Comparison of ENCODE assay signal across 34 cellular contexts in the genomic region with DNA sequence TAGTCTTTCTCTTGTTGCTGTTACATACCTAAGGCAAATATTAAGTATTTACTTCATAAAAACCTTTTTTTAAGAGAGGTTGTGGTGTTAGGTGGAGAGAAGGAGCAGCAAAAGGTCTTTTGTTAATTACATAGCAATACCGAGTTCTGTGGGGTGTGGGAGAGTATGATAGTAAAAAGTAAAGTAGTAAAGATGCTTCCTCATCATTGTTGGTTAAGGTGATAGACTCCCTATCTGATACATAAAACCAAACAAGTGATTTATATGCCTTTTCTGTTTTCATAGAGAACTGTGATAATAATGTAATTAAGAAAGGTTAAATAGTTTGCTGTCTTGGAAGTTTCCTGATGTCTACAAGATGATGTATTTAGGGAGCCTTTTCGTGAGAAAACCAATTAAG.
DNase-seq lines count a peak whose midpoint lies in the region; ATAC-seq, FAIRE-seq and TF ChIP-seq lines count a peak whose summit lies in the region.
"Had no signal": no experiment of that assay in that cellular context is flagged by ENCODE, and none has a peak within 500 bp of the region (broad histone marks: within the 10 kb centered on the region; RNA-seq: fewer than 3 reads in every experiment).

No MANE protein-coding gene starts in this region.

- H3K9me3 ChIP-seq in smooth muscle cell (replicated peaks; ENCODE audit: low read depth), result no peaks in the 10 kb centered on the region
- H3K9me3 ChIP-seq: body of pancreas, esophagus squamous epithelium, pancreas, Peyer's patch, suprapubic skin, upper lobe of right lung had no signal

- WGBS in smooth muscle cell (ENCODE audit: low lambda C conversion rate), result 93% methylated on average over 2 of the region's 2 CpGs

- H3K36me3 Mint-ChIP-seq in activated T-cell treated with anti-CD3 and anti-CD28 coated beads, Interleukin-2, amount 50 U/mL, for 4 hours (ENCODE audit: insufficient read depth), result peaks cover 20% of the 10 kb centered on the region
- H3K36me3 Mint-ChIP-seq in central memory CD8-positive, alpha-beta T cell (ENCODE audit: insufficient read depth), result peaks cover 35% of the 10 kb centered on the region
- H3K36me3 Mint-ChIP-seq in nephron progenitor cell (ENCODE audit: low read depth), result peaks cover 30% of the 10 kb centered on the region

- no peaks in the 10 kb centered on the region for H3K27me3 Mint-ChIP-seq in activated T-cell treated with anti-CD3 and anti-CD28 coated beads, Interleukin-2, amount 50 U/mL, for 4 hours (ENCODE audit: low read depth)
- no peaks in the 10 kb centered on the region for H3K27me3 Mint-ChIP-seq in central memory CD8-positive, alpha-beta T cell
- no peaks in the 10 kb centered on the region for H3K27me3 Mint-ChIP-seq in nephron progenitor cell (ENCODE audit: low read depth, poor library complexity)

- peak; percentile 30 for FAIRE-seq in G401.6 (lab: Jason Lieb, UNC)
- FAIRE-seq: endometrium, keratinocyte, pancreas had no signal

- no peak for TF ChIP-seq CTCF in nephron progenitor cell (IDR thresholded peaks at IDR 0.05)
- no peak for TF ChIP-seq CTCF in smooth muscle cell (IDR thresholded peaks at IDR 0.05; ENCODE audit: borderline replicate concordance, insufficient read depth, poor library complexity, severe bottlenecking)

- H3K9ac ChIP-seq in smooth muscle cell (ENCODE audit: low read depth), result no peak overlapping the region
- H3K9ac ChIP-seq: KMS-11 had no signal

- no peak overlapping the region for H3K4me3 Mint-ChIP-seq in activated T-cell treated with anti-CD3 and anti-CD28 coated beads, Interleukin-2, amount 50 U/mL, for 4 hours
- H3K4me3 Mint-ChIP-seq in central memory CD8-positive, alpha-beta T cell, result peak overlapping the region; percentile 21
- no peak overlapping the region for H3K4me3 Mint-ChIP-seq in nephron progenitor cell
- H3K4me3 Mint-ChIP-seq: activated CD8-positive, alpha-beta T cell treated with anti-CD3 and anti-CD28 coated beads, Interleukin-2, amount 10 ng/mL, durations not matched to agents 7 days and 5 days; CD14-positive monocyte; mesothelial cell of epicardium; T-helper 2 cell treated with Interferon-gamma antibody and Interleukin-4, amounts not matched to agents 5 μg/mL and 100 μg/mL, for 36 hours had no signal

- H2AFZ ChIP-seq in smooth muscle cell (ENCODE audit: low read depth), result no peak overlapping the region

- no peak for DNase-seq in activated T-cell treated with anti-CD3 and anti-CD28 coated beads, Interleukin-2, amount 50 U/mL, for 4 hours
- DNase-seq in activated T-cell treated with anti-CD3 and anti-CD28 coated beads for 4 hours (no peak), nephron progenitor cell (no peak), smooth muscle cell (lab: John Stamatoyannopoulos, UW; ENCODE audit: unreplicated experiment) (no peak), NCI-H1092 treated with DMSO at 0.1 percent for 48 hours (lab: John Stamatoyannopoulos, UW) (no peak), OCI-M1 (lab: John Stamatoyannopoulos, UW) (no peak)
- no peak for DNase-seq in central memory CD8-positive, alpha-beta T cell (ENCODE audit: low spot score in 2 of 2)
- DNase-seq: 8988T; activated CD4-positive, alpha-beta T cell treated with anti-CD3 and anti-CD28 coated beads for 4 hours; activated CD8-positive, alpha-beta T cell treated with anti-CD3 and anti-CD28 coated beads, Interleukin-2, amount 10 ng/mL, durations not matched to agents 7 days and 5 days; body of pancreas; dermis blood vessel endothelial cell; esophagus squamous epithelium; foreskin keratinocyte; GOT3; head of caudate nucleus; left ventricle myocardium superior; NCI-H1417; NCI-H2081 treated with DMSO at 0.1 percent for 48 hours; NCI-H226; NCI-H748 treated with DMSO at 0.1 percent for 48 hours; pancreas; Peyer's patch; SHP77; stimulated activated naive CD4-positive, alpha-beta T cell treated with Interleukin-2 at 50 U/mL for 16 hours; upper lobe of right lung had no signal

- peaks cover 10% of the 10 kb centered on the region for H3K4me1 ChIP-seq in smooth muscle cell (ENCODE audit: low read depth)

- no peaks in the 10 kb centered on the region for H3K36me3 ChIP-seq in smooth muscle cell (ENCODE audit: low read depth)
- H3K36me3 ChIP-seq: pancreas had no signal

- H3K4me3 ChIP-seq in smooth muscle cell, result no peak overlapping the region
- H3K4me3 ChIP-seq: body of pancreas, esophagus squamous epithelium, pancreas, Peyer's patch, suprapubic skin, upper lobe of right lung had no signal

- H3K27ac Mint-ChIP-seq in central memory CD8-positive, alpha-beta T cell (ENCODE audit: low read depth), result peak overlapping the region; percentile 70
- H3K27ac Mint-ChIP-seq in nephron progenitor cell, result peak overlapping the region; percentile 58
- H3K27ac Mint-ChIP-seq: activated CD8-positive, alpha-beta T cell treated with anti-CD3 and anti-CD28 coated beads, Interleukin-2, amount 10 ng/mL, durations not matched to agents 7 days and 5 days; mesothelial cell of epicardium; T-helper 2 cell treated with Interferon-gamma antibody and Interleukin-4, amounts not matched to agents 5 μg/mL and 100 μg/mL, for 36 hours had no signal

- ATAC-seq in activated T-cell treated with anti-CD3 and anti-CD28 coated beads, Interleukin-2, amount 50 U/mL, for 4 hours, result peak; percentile 46 to 75
- ATAC-seq in central memory CD8-positive, alpha-beta T cell (replicated peaks; ENCODE audit: extremely low read depth, poor library complexity, severe bottlenecking), result peak; percentile 78
- ATAC-seq: activated CD8-positive, alpha-beta T cell treated with anti-CD3 and anti-CD28 coated beads, Interleukin-2, amount 10 ng/mL, durations not matched to agents 7 days and 5 days; body of pancreas; foreskin keratinocyte; left ventricle myocardium superior; pancreas; upper lobe of right lung had no signal

- H3K27ac ChIP-seq in smooth muscle cell (ENCODE audit: low read depth), result no peak overlapping the region
- H3K27ac ChIP-seq: body of pancreas, esophagus squamous epithelium, foreskin keratinocyte, KMS-11, pancreas, Peyer's patch, suprapubic skin, upper lobe of right lung had no signal

- H4K20me1 ChIP-seq in smooth muscle cell (ENCODE audit: low read depth), result peaks cover 17% of the 10 kb centered on the region

- peaks cover 62% of the 10 kb centered on the region for H3K79me2 ChIP-seq in smooth muscle cell (ENCODE audit: low read depth)

- H3K4me2 ChIP-seq in smooth muscle cell, result no peak overlapping the region
- H3K4me2 ChIP-seq: KMS-11 had no signal

- no peaks in the 10 kb centered on the region for H3F3A ChIP-seq in smooth muscle cell (ENCODE audit: low read depth)

- H3K27me3 ChIP-seq in smooth muscle cell (ENCODE audit: low read depth), result no peaks in the 10 kb centered on the region
- H3K27me3 ChIP-seq: body of pancreas, esophagus squamous epithelium, foreskin keratinocyte, pancreas, Peyer's patch, suprapubic skin, upper lobe of right lung had no signal

- no peaks in the 10 kb centered on the region for H3K9me3 Mint-ChIP-seq in activated T-cell treated with anti-CD3 and anti-CD28 coated beads, Interleukin-2, amount 50 U/mL, for 4 hours
- no peaks in the 10 kb centered on the region for H3K9me3 Mint-ChIP-seq in central memory CD8-positive, alpha-beta T cell
- H3K9me3 Mint-ChIP-seq in nephron progenitor cell, result no peaks in the 10 kb centered on the region
- H3K9me3 Mint-ChIP-seq: CD14-positive monocyte; mesothelial cell of epicardium; T-helper 2 cell treated with Interferon-gamma antibody and Interleukin-4, amounts not matched to agents 5 μg/mL and 100 μg/mL, for 36 hours had no signal

- peaks cover 64% of the 10 kb centered on the region for H3K4me1 Mint-ChIP-seq in activated T-cell treated with anti-CD3 and anti-CD28 coated beads, Interleukin-2, amount 50 U/mL, for 4 hours (ENCODE audit: low read depth)
- H3K4me1 Mint-ChIP-seq in central memory CD8-positive, alpha-beta T cell, result peaks cover 72% of the 10 kb centered on the region
- H3K4me1 Mint-ChIP-seq in nephron progenitor cell, result peaks cover 42% of the 10 kb centered on the region
